In genomic region chr2:102144128-102144527, GRCh38 we compare ENCODE assay signal across 16 cellular contexts. TPM values are rescaled to one million over a fixed set of nuclear protein-coding genes. Genes with fewer than 3 reads are reported as not detected.
DNase-seq lines count a peak whose midpoint lies in the region; ATAC-seq and TF ChIP-seq lines count a peak whose summit lies in the region.
"Had no signal": no experiment of that assay in that cellular context is flagged by ENCODE, and none has a peak within 500 bp of the region (broad histone marks: within the 10 kb centered on the region; RNA-seq: fewer than 3 reads in every experiment).

No MANE protein-coding gene starts in this region.

- H3K4me1 Mint-ChIP-seq in endodermal cell = peaks cover 10% of the 10 kb centered on the region
- H3K4me1 Mint-ChIP-seq: IgD-negative memory B cell had no signal

- H3K27me3 ChIP-seq in endodermal cell (ENCODE audit: control insufficient read depth, insufficient read depth, low read length, poor library complexity, severe bottlenecking) (peaks cover 24% of the 10 kb centered on the region), lung (ENCODE audit: control insufficient read depth, insufficient read depth) (no peaks in the 10 kb centered on the region), thoracic aorta (replicated peaks; ENCODE audit: insufficient read depth) (no peaks in the 10 kb centered on the region)

- H3K9me3 Mint-ChIP-seq in endodermal cell = peaks cover 15% of the 10 kb centered on the region

- TF ChIP-seq CTCF in endodermal cell (conservative IDR thresholded peaks at IDR 0.05) (no peak), lung (IDR thresholded peaks at IDR 0.05; ENCODE audit: control extremely low read depth, extremely low read depth) (no peak), thoracic aorta (IDR thresholded peaks at IDR 0.05) (no peak)

- peaks cover 55% of the 10 kb centered on the region for H3K27me3 Mint-ChIP-seq in endodermal cell (ENCODE audit: insufficient read depth)

- no peak overlapping the region for H3K9ac ChIP-seq in endodermal cell (ENCODE audit: extremely low read depth, low read length, poor library complexity, severe bottlenecking)

- ATAC-seq in lung (ENCODE audit: insufficient read depth, low FRiP score) (no peak), thoracic aorta (ENCODE audit: insufficient number of reproducible peaks, low FRiP score, low read depth) (no peak), GM18520 (IDR thresholded peaks at IDR 0.05; ENCODE audit: unreplicated experiment) (no peak), GM19035 (IDR thresholded peaks at IDR 0.05; ENCODE audit: unreplicated experiment) (no peak), HG02623 (IDR thresholded peaks at IDR 0.05; ENCODE audit: unreplicated experiment) (no peak)
- ATAC-seq: stimulated activated naive CD8-positive, alpha-beta T cell treated with anti-CD3 and anti-CD28 coated beads, Interleukin-15, Interleukin-2, amounts not matched to agents 100 U/mL and 50 U/mL, for 24 hours had no signal

- H3K4me3 ChIP-seq in endodermal cell (ENCODE audit: low read length) = peak overlapping the region; percentile 80
- peak overlapping the region; percentile 67 for H3K4me3 ChIP-seq in lung
- peak overlapping the region; percentile 76 for H3K4me3 ChIP-seq in thoracic aorta

- H3K36me3 ChIP-seq in endodermal cell (ENCODE audit: control insufficient read depth, insufficient read depth, low read length) (no peaks in the 10 kb centered on the region), lung (ENCODE audit: control insufficient read depth in 2 of 2, insufficient read depth in 2 of 2, low read length in 2 of 2) (peaks cover 7 to 10% of the 10 kb centered on the region in 2 donors), thoracic aorta (no peaks in the 10 kb centered on the region)

- no peak overlapping the region for H3K27ac Mint-ChIP-seq in endodermal cell
- H3K27ac Mint-ChIP-seq: activated naive CD8-positive, alpha-beta T cell treated with anti-CD3 and anti-CD28 coated beads, Interleukin-2, amount 10 ng/mL, durations not matched to agents 7 days and 5 days; IgD-negative memory B cell; immature natural killer cell; T-helper 1 cell treated with Interleukin-12 subunit alpha and Interleukin-12 subunit beta and Interleukin-4 antibody, amounts not matched to agents 30 μg/mL and 1 μg/mL, for 36 hours had no signal

- H3K4me1 ChIP-seq in endodermal cell (ENCODE audit: control insufficient read depth, insufficient read depth, low read length) (no peaks in the 10 kb centered on the region), lung (ENCODE audit: control insufficient read depth in 2 of 2, insufficient read depth in 2 of 2, low read length in 2 of 2) (peaks cover 2 to 24% of the 10 kb centered on the region in 2 donors), thoracic aorta (ENCODE audit: control insufficient read depth in 1 of 2, low read depth in 2 of 2) (peaks cover 7 to 32% of the 10 kb centered on the region in 2 donors)

- no peak overlapping the region for H3K27ac ChIP-seq in endodermal cell (ENCODE audit: low read depth, low read length)
- H3K27ac ChIP-seq in lung (ENCODE audit: low read depth in 1 of 2, low read length in 1 of 2) = peak overlapping the region in 1 of 2 donors; percentile 95
- peak overlapping the region; percentile 82 to 94 for H3K27ac ChIP-seq in thoracic aorta
- H3K27ac ChIP-seq: 22Rv1 had no signal

- WGBS in endodermal cell (ENCODE audit: insufficient coverage in 1 of 2, insufficient read length in 1 of 2), 2 experiments = 91 to 100% methylated on average over 2 to 4 of the region's 4 CpGs
- 36 to 71% methylated on average over 4 of the region's 4 CpGs for WGBS in lung, 2 donors

- H3K36me3 Mint-ChIP-seq in endodermal cell (ENCODE audit: low read depth) = peaks cover 3% of the 10 kb centered on the region
- H3K36me3 Mint-ChIP-seq: IgD-negative memory B cell had no signal

- no peak overlapping the region for H3K4me3 Mint-ChIP-seq in endodermal cell
- H3K4me3 Mint-ChIP-seq: activated naive CD8-positive, alpha-beta T cell treated with anti-CD3 and anti-CD28 coated beads, Interleukin-2, amount 10 ng/mL, durations not matched to agents 7 days and 5 days; immature natural killer cell; T-helper 1 cell treated with Interleukin-12 subunit alpha and Interleukin-12 subunit beta and Interleukin-4 antibody, amounts not matched to agents 30 μg/mL and 1 μg/mL, for 36 hours had no signal

- DNase-seq in NCI-H345 (lab: John Stamatoyannopoulos, UW) = peak; percentile 23
- no peak for DNase-seq in NCI-H345 treated with DMSO at 0.1 percent for 48 hours (lab: John Stamatoyannopoulos, UW; ENCODE audit: unreplicated experiment)
- no peak for DNase-seq in endodermal cell
- DNase-seq in lung (ENCODE audit: low spot score) = no peak
- DNase-seq in thoracic aorta (ENCODE audit: low spot score) = no peak
- DNase-seq: activated naive CD8-positive, alpha-beta T cell treated with anti-CD3 and anti-CD28 coated beads, Interleukin-2, amount 10 ng/mL, durations not matched to agents 7 days and 5 days; immature natural killer cell; NCI-H187 treated with DMSO at 0.1 percent for 48 hours; stimulated activated CD4-positive, alpha-beta T cell treated with anti-CD3 and anti-CD28 coated beads, Interleukin-4, amount 100 ng/mL, for 1 hour; stimulated activated naive CD8-positive, alpha-beta T cell treated with anti-CD3 and anti-CD28 coated beads, Interleukin-15, Interleukin-2, amounts not matched to agents 100 U/mL and 50 U/mL, for 24 hours had no signal

- H3K9me3 ChIP-seq in endodermal cell (ENCODE audit: control insufficient read depth, low read length) = peaks cover 18% of the 10 kb centered on the region
- H3K9me3 ChIP-seq in lung (ENCODE audit: control insufficient read depth in 2 of 2, insufficient read depth in 1 of 2, low read length in 1 of 2) = peaks cover 8 to 26% of the 10 kb centered on the region in 2 donors
- peaks cover 5% of the 10 kb centered on the region for H3K9me3 ChIP-seq in thoracic aorta

RNA-seq across cellular contexts. Expression of gene IL1R1, which starts 1.6 kb away (rescaled TPM):
- total RNA-seq in endodermal cell (1 to 10 TPM; 3.0 to 4.1 TPM), lung (100 to 1,000 TPM; 111 to 163 TPM), thoracic aorta (100 to 1,000 TPM in 1 of 2 donors, 10 to 100 TPM in 1; 65.1 to 281 TPM)
- 0.96 TPM for polyA plus RNA-seq in endodermal cell (2013, experiment 1 of 2)
- polyA plus RNA-seq in endodermal cell (2013, experiment 2 of 2) = 0.79 TPM
- 100 to 1,000 TPM in 1 of 2 donors, 10 to 100 TPM in 1; 97.0 to 182 TPM for polyA plus RNA-seq in lung
- polyA plus RNA-seq: IgD-negative memory B cell had no signal

RNA-seq across cellular contexts. Expression of gene IL1RL2, which starts 42.7 kb away (rescaled TPM):
- total RNA-seq in endodermal cell (under 1 TPM; 0.38 to 0.44 TPM), lung (1 to 10 TPM in 1 of 2 donors, under 1 TPM in 1; 0.63 to 1.3 TPM), thoracic aorta (1 to 10 TPM in 1 of 2 donors, under 1 TPM in 1; 0.68 to 1.3 TPM)
- not detected for polyA plus RNA-seq in endodermal cell (2013, experiment 1 of 2)
- polyA plus RNA-seq in endodermal cell (2013, experiment 2 of 2) = not detected
- polyA plus RNA-seq in lung = 1 to 10 TPM in 1 of 2 donors, under 1 TPM in 1; 0.35 to 1.0 TPM
- total RNA-seq: activated naive CD8-positive, alpha-beta T cell treated with anti-CD3 and anti-CD28 coated beads, Interleukin-2, amount 10 ng/mL, durations not matched to agents 7 days and 5 days had no signal
- polyA plus RNA-seq: IgD-negative memory B cell, immature natural killer cell had no signal

Comparison
In these comparisons a context has a peak if more than half of its experiments do, and no peak if none do; other contexts are left out.
1. RNA of gene IL1R1, which starts 1.6 kb away (total RNA-seq): 65.1 to 281 TPM in thoracic aorta and 111 to 163 TPM in lung; 3.0 to 4.1 TPM in endodermal cell; every median in the first group is over 10 times any median in the second.
2. Peak in every context shown above with its lines, with median percentiles within 50 percentile points of each other: H3K4me3 ChIP-seq.